23 cellular contexts compared by ENCODE assay signal in genomic region chr12:130766470-130766869, GRCh38. TPM values are rescaled to one million over a fixed set of nuclear protein-coding genes. Genes with fewer than 3 reads are reported as not detected.
"Had no signal": no experiment of that assay in that cellular context is flagged by ENCODE, and none has a peak within 500 bp of the region (broad histone marks: within the 10 kb centered on the region; RNA-seq: fewer than 3 reads in every experiment).

No MANE protein-coding gene starts in this region.

- ATAC-seq: T-cell had no signal

- H3K9me3 ChIP-seq: SK-N-SH had no signal

- DNase-seq: Kasumi-1, MM.1S, NCI-H1092 treated with DMSO at 0.1 percent for 48 hours, NCI-H1436, NCI-H187, NCI-H2029, NCI-H2081 treated with DMSO at 0.1 percent for 48 hours, NCI-H2171, NCI-H226, NCI-H446, NCI-H510A, NCI-H524 treated with DMSO at 0.1 percent for 48 hours, NCI-H69, NCI-H774, SHP77, SK-N-SH, SW 1271, T-cell had no signal

- H3K27ac ChIP-seq: KMS-11, RWPE1 had no signal

- H3K9ac ChIP-seq: KMS-11, SK-N-SH had no signal

- H3K4me2 ChIP-seq: KMS-11, SK-N-SH had no signal

- FAIRE-seq: RCC 7860 had no signal

RNA-seq across cellular contexts. Expression of gene RIMBP2, which starts 50.4 kb away (rescaled TPM):
- total RNA-seq: HT1080, SK-MEL-5 had no signal
